In the genomic region with DNA sequence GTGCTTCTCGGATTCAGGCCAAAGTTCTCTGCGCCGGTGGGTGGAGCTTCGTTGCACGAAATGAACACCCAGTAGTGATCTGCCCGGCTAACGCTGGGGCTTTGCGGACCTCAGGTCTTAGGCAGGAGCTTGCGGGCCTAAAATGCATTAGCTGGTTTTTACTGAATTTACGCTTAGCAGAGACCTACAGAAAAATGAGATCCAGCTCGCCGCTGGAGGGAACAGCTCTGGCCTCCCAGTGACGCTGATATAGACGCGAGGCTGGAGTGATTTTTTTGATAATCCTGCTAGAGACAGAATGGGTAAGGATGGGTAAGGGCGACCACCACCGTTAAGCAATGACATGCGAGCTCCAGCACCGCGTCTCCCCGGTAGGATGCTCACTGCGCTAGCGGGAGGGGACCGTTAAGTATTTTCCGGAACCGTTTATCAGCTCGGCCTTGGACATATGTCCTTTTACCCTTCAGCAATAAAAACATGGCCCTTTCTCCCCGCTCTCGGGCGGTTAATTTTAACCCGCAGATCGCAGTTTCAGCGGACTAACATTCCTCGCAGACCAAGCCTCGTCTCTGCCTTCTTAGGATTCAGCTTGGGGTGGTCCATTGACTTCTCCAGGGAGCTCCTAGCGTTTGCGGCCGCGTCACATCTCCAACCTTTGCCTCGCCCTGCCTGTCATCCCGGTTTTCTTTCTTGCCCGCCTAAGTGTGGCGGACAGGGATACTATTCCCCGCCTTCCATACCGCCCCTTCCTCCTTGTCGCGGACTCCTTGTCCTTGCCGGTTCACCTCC, we compare ENCODE assay signal across 9 cellular contexts.
DNase-seq lines count a peak whose midpoint lies in the region; ATAC-seq, FAIRE-seq and TF ChIP-seq lines count a peak whose summit lies in the region.
"Had no signal": no experiment of that assay in that cellular context is flagged by ENCODE, and none has a peak within 500 bp of the region (broad histone marks: within the 10 kb centered on the region; RNA-seq: fewer than 3 reads in every experiment).

No MANE protein-coding gene starts in this region.

- H3K27me3 ChIP-seq in keratinocyte (ENCODE audit: control insufficient read depth, extremely low read depth, insufficient read depth, low read length) (peaks cover 46% of the 10 kb centered on the region), Peyer's patch (peaks cover 0 to 3% of the 10 kb centered on the region in 2 donors)

- no peaks in the 10 kb centered on the region for H3K79me2 ChIP-seq in keratinocyte (ENCODE audit: control insufficient read depth, insufficient read depth, low read length)

- H3K36me3 ChIP-seq in keratinocyte (ENCODE audit: control insufficient read depth in 2 of 2, extremely low read depth in 1 of 2, insufficient read depth in 2 of 2, low read length in 2 of 2) (no peaks in the 10 kb centered on the region), urinary bladder (ENCODE audit: insufficient read depth) (no peaks in the 10 kb centered on the region), Peyer's patch (no peaks in the 10 kb centered on the region)

- H3K27me3 Mint-ChIP-seq in activated naive CD8-positive, alpha-beta T cell treated with anti-CD3 and anti-CD28 coated beads, Interleukin-2, amount 50 U/mL, for 24 hours = peaks cover 73% of the 10 kb centered on the region

- peak overlapping the region; percentile 62 for H3K4me3 Mint-ChIP-seq in activated naive CD8-positive, alpha-beta T cell treated with anti-CD3 and anti-CD28 coated beads, Interleukin-2, amount 50 U/mL, for 24 hours

- TF ChIP-seq POLR2A in Peyer's patch (IDR thresholded peaks at IDR 0.05) = no peak

- TF ChIP-seq CTCF in keratinocyte (optimal IDR thresholded peaks at IDR 0.05 in 1 of 3, IDR thresholded peaks at IDR 0.05 in 1 of 3, conservative IDR thresholded peaks at IDR 0.05 in 1 of 3; ENCODE audit: extremely low read depth in 1 of 3, insufficient read depth in 2 of 3, low read length in 3 of 3) (no peak), Peyer's patch (IDR thresholded peaks at IDR 0.05) (no peak)

- no peak overlapping the region for H3K9ac ChIP-seq in keratinocyte (ENCODE audit: control insufficient read depth, extremely low read depth, insufficient read depth, low read length)

- dilution Hi-C loops in keratinocyte (cut with MboI; ENCODE audit: extremely low pct_ligation_motif_present, low sequenced_read_pairs) = no loop called here

- no peak for FAIRE-seq in keratinocyte (lab: Jason Lieb, UNC)
- FAIRE-seq: endometrium had no signal

- H3K36me3 Mint-ChIP-seq in activated naive CD8-positive, alpha-beta T cell treated with anti-CD3 and anti-CD28 coated beads, Interleukin-2, amount 50 U/mL, for 24 hours (ENCODE audit: low read depth) = no peaks in the 10 kb centered on the region

- no peaks in the 10 kb centered on the region for H3K9me3 ChIP-seq in keratinocyte (ENCODE audit: control insufficient read depth, low read depth, low read length)
- H3K9me3 ChIP-seq in Peyer's patch = no peaks in the 10 kb centered on the region

- peaks cover 3% of the 10 kb centered on the region for H3K9me3 Mint-ChIP-seq in activated naive CD8-positive, alpha-beta T cell treated with anti-CD3 and anti-CD28 coated beads, Interleukin-2, amount 50 U/mL, for 24 hours

- H3K4me1 ChIP-seq in keratinocyte (ENCODE audit: control insufficient read depth, extremely low read depth, insufficient read depth, low read length) = peaks cover 12% of the 10 kb centered on the region
- no peaks in the 10 kb centered on the region for H3K4me1 ChIP-seq in urinary bladder (ENCODE audit: insufficient read depth)
- no peaks in the 10 kb centered on the region for H3K4me1 ChIP-seq in Peyer's patch

- peaks cover 4% of the 10 kb centered on the region for H3K4me1 Mint-ChIP-seq in activated naive CD8-positive, alpha-beta T cell treated with anti-CD3 and anti-CD28 coated beads, Interleukin-2, amount 50 U/mL, for 24 hours

- under 1% methylated on average over 48 of the region's 48 CpGs for WGBS in urinary bladder

- no peak overlapping the region for H3K27ac Mint-ChIP-seq in activated naive CD8-positive, alpha-beta T cell treated with anti-CD3 and anti-CD28 coated beads, Interleukin-2, amount 50 U/mL, for 24 hours

- H2AFZ ChIP-seq in keratinocyte (ENCODE audit: control insufficient read depth, low read length) = peak overlapping the region; percentile 63

- no peak for ATAC-seq in activated naive CD8-positive, alpha-beta T cell treated with anti-CD3 and anti-CD28 coated beads, Interleukin-2, amount 50 U/mL, for 24 hours
- ATAC-seq in GM21825 (IDR thresholded peaks at IDR 0.05; ENCODE audit: unreplicated experiment) = no peak

- no peaks in the 10 kb centered on the region for H4K20me1 ChIP-seq in keratinocyte (ENCODE audit: control insufficient read depth, extremely low read depth, insufficient read depth, low read length)

- H3K27ac ChIP-seq in keratinocyte (ENCODE audit: control insufficient read depth, insufficient read depth, low read length) (no peak overlapping the region), urinary bladder (ENCODE audit: low read depth) (no peak overlapping the region), Peyer's patch (no peak overlapping the region)

- H3K4me3 ChIP-seq in keratinocyte (ENCODE audit: control insufficient read depth in 2 of 3, extremely low read depth in 1 of 3, insufficient read depth in 2 of 3, low read depth in 1 of 3, low read length in 3 of 3) (peak overlapping the region; percentile 24 to 72 (median 53)), urinary bladder (ENCODE audit: low read depth, low read length) (peak overlapping the region; percentile 8), Peyer's patch (no peak overlapping the region)

- H3K9me1 ChIP-seq in keratinocyte (ENCODE audit: control insufficient read depth, extremely low read depth, insufficient read depth, low read length) = no peaks in the 10 kb centered on the region

- H3K4me2 ChIP-seq in keratinocyte (ENCODE audit: control insufficient read depth, extremely low read depth, insufficient read depth, low read depth, low read length) = peak overlapping the region; percentile 87

- DNase-seq in AG08395 (ENCODE audit: low spot score) = peak; percentile 11
- DNase-seq in HK-2 (ENCODE audit: unreplicated experiment) = peak; percentile 13
- no peak for DNase-seq in activated naive CD8-positive, alpha-beta T cell treated with anti-CD3 and anti-CD28 coated beads, Interleukin-2, amount 50 U/mL, for 24 hours
- DNase-seq in keratinocyte (ENCODE audit: low read depth, low spot score) = no peak
- no peak for DNase-seq in hippocampal formation (lab: John Stamatoyannopoulos, UW)
- DNase-seq in Peyer's patch = no peak

Comparison
In these comparisons a context has a peak if more than half of its experiments do, and no peak if none do; other contexts are left out.
1. DNase-seq: peak in AG08395 (single experiment) and HK-2 (single experiment); none in activated naive CD8-positive, alpha-beta T cell treated with anti-CD3 and anti-CD28 coated beads, Interleukin-2, amount 50 U/mL, for 24 hours (single experiment), keratinocyte (single experiment), hippocampal formation (0 of 2) and Peyer's patch (0 of 3).
2. H3K4me3 ChIP-seq: peak in keratinocyte (3 of 3) and urinary bladder (single experiment); none in Peyer's patch (0 of 4).